In genomic region chr17:35747540-35748017, GRCh38 we compare ENCODE assay signal across 8 cellular contexts. TPM values are rescaled to one million over a fixed set of nuclear protein-coding genes. Genes with fewer than 3 reads are reported as not detected.
DNase-seq lines count a peak whose midpoint lies in the region; ATAC-seq and TF ChIP-seq lines count a peak whose summit lies in the region.

No MANE protein-coding gene starts in this region.

- ATAC-seq in upper lobe of right lung = peak; percentile 87

- H4K20me1 ChIP-seq in Loucy (ENCODE audit: insufficient read depth, low read length, poor library complexity, severe bottlenecking) = no peaks in the 10 kb centered on the region

- no peak overlapping the region for H3K9ac ChIP-seq in Loucy (ENCODE audit: low read depth, low read length, poor library complexity, severe bottlenecking)

- DNase-seq in ELR (ENCODE audit: low read depth) (peak; percentile 83), SK-MEL-5 (ENCODE audit: low read depth, low spot score) (peak; percentile 84), glomerular endothelial cell (ENCODE audit: extremely low read depth, low read depth, low spot score) (peak; percentile 48), posterior cingulate gyrus (peak; percentile 60 to 96 (median 80)), upper lobe of right lung (peak; percentile 80), GF-D8 (lab: John Stamatoyannopoulos, UW) (no peak)
- peak; percentile 47 to 72 (median 64) for DNase-seq in activated naive CD4-positive, alpha-beta T cell (lab: John Stamatoyannopoulos, UW)

- no peaks in the 10 kb centered on the region for H3F3A ChIP-seq in Loucy (ENCODE audit: low read depth)

- H3K4me1 ChIP-seq in Loucy (ENCODE audit: insufficient read depth, low read length, poor library complexity, severe bottlenecking) (peaks cover 3% of the 10 kb centered on the region), upper lobe of right lung (peaks cover 7% of the 10 kb centered on the region)

- in situ Hi-C loops in SK-MEL-5 (cut with HindIII; ENCODE audit: low pct_unique_long_range_greater_than_20kb, low sequenced_read_pairs) = no loop called here

- H3K27me3 ChIP-seq in Loucy (ENCODE audit: insufficient read depth, low read length, poor library complexity, severe bottlenecking) (no peaks in the 10 kb centered on the region), upper lobe of right lung (peaks cover 49% of the 10 kb centered on the region)

- no peak overlapping the region for H3K4me2 ChIP-seq in Loucy (ENCODE audit: low read depth, low read length, poor library complexity, severe bottlenecking)

- TF ChIP-seq CTCF in Loucy (conservative IDR thresholded peaks at IDR 0.05; ENCODE audit: low read length) (peak; percentile 87), upper lobe of right lung (IDR thresholded peaks at IDR 0.05) (peak; percentile 87)

- H3K9me2 ChIP-seq in Loucy (replicated peaks; ENCODE audit: low read depth, low read length) = no peaks in the 10 kb centered on the region

- no peaks in the 10 kb centered on the region for H3K79me2 ChIP-seq in Loucy (ENCODE audit: insufficient read depth, low read length)

- H3K36me3 ChIP-seq in Loucy (ENCODE audit: insufficient read depth, low read length) (no peaks in the 10 kb centered on the region), upper lobe of right lung (no peaks in the 10 kb centered on the region)

- no peak overlapping the region for H3K27ac ChIP-seq in upper lobe of right lung

- intact Hi-C loops in posterior cingulate gyrus (cut with DNase I) (loop anchor here (1.0 to 5.0 kb wide), 2 partner anchors 134 to 435 kb away; no protein-coding TSS in a partner anchor), upper lobe of right lung (cut with DNase I) (loop anchor here (5.0 to 10.0 kb wide), 2 partner anchors 133 to 575 kb away; no protein-coding TSS in a partner anchor)

- no peak overlapping the region for H2AFZ ChIP-seq in Loucy (ENCODE audit: low read length)

- H3K4me3 ChIP-seq in Loucy (ENCODE audit: low read length, poor library complexity, severe bottlenecking) (no peak overlapping the region), upper lobe of right lung (no peak overlapping the region)

- H3K9me3 ChIP-seq in Loucy (ENCODE audit: insufficient read depth, low read depth, low read length) (no peaks in the 10 kb centered on the region), upper lobe of right lung (no peaks in the 10 kb centered on the region)

RNA-seq across cellular contexts. Expression of gene GAS2L2, which starts 5.5 kb away (rescaled TPM):
- total RNA-seq in SK-MEL-5 (2014; rRNA removed; shearing (Covaris generic)) = not detected in 2 replicates
- polyA plus RNA-seq in SK-MEL-5 (2015; cell fraction: cytosol; rRNA removed) = not detected in 2 replicates
- not detected in 2 replicates for polyA plus RNA-seq in SK-MEL-5 (2015; cell fraction: nucleus; rRNA removed)
- not detected in 2 replicates for total RNA-seq in glomerular endothelial cell
- not detected for total RNA-seq in upper lobe of right lung

RNA-seq across cellular contexts. Expression of gene C17orf50, which starts 13.1 kb away (rescaled TPM):
- total RNA-seq in SK-MEL-5 (2014; rRNA removed; shearing (Covaris generic)) = not detected in 2 replicates
- not detected in 2 replicates for polyA plus RNA-seq in SK-MEL-5 (2015; cell fraction: cytosol; rRNA removed)
- polyA plus RNA-seq in SK-MEL-5 (2015; cell fraction: nucleus; rRNA removed) = not detected in 2 replicates
- total RNA-seq in glomerular endothelial cell = not detected in 2 replicates
- total RNA-seq in upper lobe of right lung = not detected

RNA-seq across cellular contexts. Expression of gene RASL10B, which starts 16.1 kb away (rescaled TPM):
- 3.0 and 4.3 TPM in 2 replicates for total RNA-seq in SK-MEL-5 (2014; rRNA removed; shearing (Covaris generic))
- 2.3 and 3.2 TPM in 2 replicates for polyA plus RNA-seq in SK-MEL-5 (2015; cell fraction: cytosol; rRNA removed)
- 0.33 and 0.64 TPM in 2 replicates for polyA plus RNA-seq in SK-MEL-5 (2015; cell fraction: nucleus; rRNA removed)
- total RNA-seq in glomerular endothelial cell (1.5 and 3.8 TPM in 2 replicates), upper lobe of right lung (2.2 TPM)

RNA-seq across cellular contexts. Expression of gene MMP28, which starts 47.9 kb away (rescaled TPM):
- total RNA-seq in SK-MEL-5 (2014; rRNA removed; shearing (Covaris generic)) = not detected in 2 replicates
- not detected in 2 replicates for polyA plus RNA-seq in SK-MEL-5 (2015; cell fraction: cytosol; rRNA removed)
- polyA plus RNA-seq in SK-MEL-5 (2015; cell fraction: nucleus; rRNA removed) = not detected in 2 replicates
- total RNA-seq in glomerular endothelial cell (0.29 and 3.4 TPM in 2 replicates), upper lobe of right lung (55.6 TPM)
